Comparison of ENCODE assay signal across 27 cellular contexts in genomic region chr22:21686634-21687393, GRCh38.
"Had no signal": no experiment of that assay in that cellular context is flagged by ENCODE, and none has a peak within 500 bp of the region (broad histone marks: within the 10 kb centered on the region; RNA-seq: fewer than 3 reads in every experiment).

No MANE protein-coding gene starts in this region.

- H3K9me3 Mint-ChIP-seq: activated CD4-positive, alpha-beta memory T cell treated with anti-CD3 and anti-CD28 coated beads, Interleukin-2, amount 10 ng/mL, durations not matched to agents 7 days and 5 days; activated T-helper 2 cell treated with anti-CD3 and anti-CD28 coated beads, Interferon-gamma antibody, Interleukin-2, Interleukin-4, amounts not matched to agents 10 μg/mL and 5 μg/mL and 100 μg/mL, durations not matched to agents 14 hours and 24 hours and 36 hours had no signal

- H3K4me2 ChIP-seq: SK-N-SH had no signal

- DNase-seq: activated CD4-positive, alpha-beta memory T cell treated with anti-CD3 and anti-CD28 coated beads, Interleukin-2, amount 10 ng/mL, durations not matched to agents 7 days and 5 days; activated CD4-positive, alpha-beta T cell treated with anti-CD3 and anti-CD28 coated beads, Interleukin-2, amount 50 U/mL, for 1 hour; activated CD4-positive, CD25-positive, alpha-beta regulatory T cell; activated gamma-delta T cell treated with Interleukin-2 at 50 U/mL for 16 hours; activated naive CD4-positive, alpha-beta T cell treated with anti-CD3 and anti-CD28 coated beads, Interleukin-2, amount 50 U/mL, for 16 hours; activated T-cell treated with anti-CD3 and anti-CD28 coated beads for 4 hours; activated T-cell treated with anti-CD3 and anti-CD28 coated beads, Interleukin-2, amount 50 U/mL, for 48 hours; amygdala; caudate nucleus; MM.1S; NCI-H1105; NCI-H1436; NCI-H1694 treated with DMSO at 0.1 percent for 48 hours; NCI-H2029 treated with DMSO at 0.1 percent for 48 hours; NCI-H510A treated with DMSO at 0.1 percent for 48 hours; NCI-H69; NK-92 treated with Interleukin-12 subunit alpha and Interleukin-12 subunit beta, amount 100 ng/mL, for 24 hours; OCI-M1; Right ventricle myocardium superior; SJCRH30; SK-N-SH; T-helper 1 cell had no signal

- H3K27ac ChIP-seq: breast epithelium, RWPE1, SJCRH30, VCaP had no signal

- ATAC-seq: Panc1 had no signal

- H3K4me1 ChIP-seq: breast epithelium had no signal

- H3K27me3 Mint-ChIP-seq: activated CD4-positive, alpha-beta memory T cell treated with anti-CD3 and anti-CD28 coated beads, Interleukin-2, amount 10 ng/mL, durations not matched to agents 7 days and 5 days had no signal

- H3K4me3 Mint-ChIP-seq: activated CD4-positive, alpha-beta memory T cell treated with anti-CD3 and anti-CD28 coated beads, Interleukin-2, amount 10 ng/mL, durations not matched to agents 7 days and 5 days had no signal

- H3K36me3 ChIP-seq: breast epithelium had no signal

- H3K27me3 ChIP-seq: breast epithelium, SJCRH30 had no signal

- H3K9me3 ChIP-seq: breast epithelium, SJCRH30, SK-N-SH had no signal

- H3K27ac Mint-ChIP-seq: activated CD4-positive, alpha-beta memory T cell treated with anti-CD3 and anti-CD28 coated beads, Interleukin-2, amount 10 ng/mL, durations not matched to agents 7 days and 5 days; activated T-helper 2 cell treated with anti-CD3 and anti-CD28 coated beads, Interferon-gamma antibody, Interleukin-2, Interleukin-4, amounts not matched to agents 10 μg/mL and 5 μg/mL and 100 μg/mL, durations not matched to agents 14 hours and 24 hours and 36 hours had no signal

- H3K4me3 ChIP-seq: breast epithelium, SJCRH30 had no signal
